ENCODE assay signal across 7 cellular contexts in genomic region chr21:8411139-8411671, GRCh38.
DNase-seq lines count a peak whose midpoint lies in the region; ATAC-seq and TF ChIP-seq lines count a peak whose summit lies in the region.
"Not testable (repeated sequence)": the region's sequence is repeated elsewhere in the genome, so short reads cannot be mapped to it uniquely, and the experiment has no call there.

No MANE protein-coding gene starts in this region.

- TF ChIP-seq CTCF in HCT116 (IDR thresholded peaks at IDR 0.05 in 2 of 3, conservative IDR thresholded peaks at IDR 0.05 in 1 of 3; ENCODE audit: borderline replicate concordance in 1 of 3, insufficient read depth in 1 of 3, low read depth in 2 of 3, low read length in 2 of 3); WTC11 (IDR thresholded peaks at IDR 0.05): not testable (repeated sequence)

- not testable (repeated sequence) for TF ChIP-seq RAD21 in HCT116 (IDR thresholded peaks at IDR 0.05; ENCODE audit: low read depth)

- not testable (repeated sequence) for DNase-seq in HCT116 (ENCODE audit: low read depth, low spot score); WTC11 (ENCODE audit: low spot score); activated naive CD4-positive, alpha-beta T cell treated with anti-CD3 and anti-CD28 coated beads, Interleukin-2, amount 50 U/mL, for 72 hours (ENCODE audit: low spot score in 2 of 2); right cardiac atrium; natural killer cell treated with Interleukin-12 subunit alpha and Interleukin-12 subunit beta and Interleukin-15 and Interleukin-18, amount 100 ng/mL, for 72 hours (ENCODE audit: low spot score); stimulated activated naive B cell treated with anti-CD40 and anti-IgM and Interleukin-4, amounts not matched to agents 10 μg/mL and 1 μg/mL and 100 μg/mL, for 72 hours

- not testable (repeated sequence) for H3K36me3 Mint-ChIP-seq in WTC11; natural killer cell treated with Interleukin-12 subunit alpha and Interleukin-12 subunit beta and Interleukin-15 and Interleukin-18, amount 100 ng/mL, for 72 hours; stimulated activated naive B cell treated with anti-CD40 and anti-IgM and Interleukin-4, amounts not matched to agents 10 μg/mL and 1 μg/mL and 100 μg/mL, for 72 hours
- peaks cover 0 to 10% of the 10 kb centered on the region in 2 donors for H3K36me3 Mint-ChIP-seq in activated naive CD4-positive, alpha-beta T cell treated with anti-CD3 and anti-CD28 coated beads, Interleukin-2, amount 50 U/mL, for 72 hours

- H3K9me3 Mint-ChIP-seq in WTC11; activated naive CD4-positive, alpha-beta T cell treated with anti-CD3 and anti-CD28 coated beads, Interleukin-2, amount 50 U/mL, for 72 hours; natural killer cell treated with Interleukin-12 subunit alpha and Interleukin-12 subunit beta and Interleukin-15 and Interleukin-18, amount 100 ng/mL, for 72 hours; stimulated activated naive B cell treated with anti-CD40 and anti-IgM and Interleukin-4, amounts not matched to agents 10 μg/mL and 1 μg/mL and 100 μg/mL, for 72 hours: not testable (repeated sequence)

- not testable (repeated sequence) for H3K36me3 ChIP-seq in HCT116 (ENCODE audit: control insufficient read depth in 1 of 2, insufficient read depth in 2 of 2, low read length in 2 of 2)

- not testable (repeated sequence) for H3K4me3 ChIP-seq in HCT116 (replicated peaks in 1 of 2; ENCODE audit: low read depth in 1 of 2, low read length in 2 of 2); right cardiac atrium (ENCODE audit: low read length)

- H3K27me3 ChIP-seq in HCT116 (ENCODE audit: insufficient read depth, low read length); right cardiac atrium (ENCODE audit: control insufficient read depth, insufficient read depth): not testable (repeated sequence)

- RAD21 ChIA-PET in HCT116 (lab: Charles Lee; ENCODE audit: low non-redundant PET in 1 of 2, low total read pairs in 2 of 2, uncharacterized antibody in 2 of 2, unreplicated experiment in 2 of 2) = not testable (repeated sequence)

- not testable (repeated sequence) for H3K4me3 Mint-ChIP-seq in WTC11; natural killer cell treated with Interleukin-12 subunit alpha and Interleukin-12 subunit beta and Interleukin-15 and Interleukin-18, amount 100 ng/mL, for 72 hours
- H3K4me3 Mint-ChIP-seq in stimulated activated naive B cell treated with anti-CD40 and anti-IgM and Interleukin-4, amounts not matched to agents 10 μg/mL and 1 μg/mL and 100 μg/mL, for 72 hours = peak overlapping the region; percentile 29 to 30

- not testable (repeated sequence) for BruUV-seq in HCT116 (replicated peaks; lab: Mats Ljungman, UMichigan)

- H3K27ac ChIP-seq in HCT116 (ENCODE audit: low read depth, low read length); right cardiac atrium (ENCODE audit: low read length): not testable (repeated sequence)

- ATAC-seq in HCT116 (peak; percentile 57), esophagus mucosa (peak; percentile 35), right cardiac atrium (peak; percentile 20 to 50)
- ATAC-seq in WTC11 = not testable (repeated sequence)
- peak; percentile 18 to 43 for ATAC-seq in activated naive CD4-positive, alpha-beta T cell treated with anti-CD3 and anti-CD28 coated beads, Interleukin-2, amount 50 U/mL, for 72 hours
- peak; percentile 27 to 52 for ATAC-seq in natural killer cell treated with Interleukin-12 subunit alpha and Interleukin-12 subunit beta and Interleukin-15 and Interleukin-18, amount 100 ng/mL, for 72 hours
- ATAC-seq in stimulated activated naive B cell treated with anti-CD40 and anti-IgM and Interleukin-4, amounts not matched to agents 10 μg/mL and 1 μg/mL and 100 μg/mL, for 72 hours (replicated peaks) = peak; percentile 20 to 47

- H3K4me2 ChIP-seq in HCT116 (ENCODE audit: low read length) = not testable (repeated sequence)

- TF ChIP-seq POLR2A in HCT116 (IDR thresholded peaks at IDR 0.05; ENCODE audit: borderline replicate concordance, extremely low read depth, insufficient read depth, insufficient read length) = not testable (repeated sequence)

- CTCF ChIA-PET in HCT116 (lab: Charles Lee); WTC11 (lab: Charles Lee): not testable (repeated sequence)

- H3K4me1 Mint-ChIP-seq in WTC11; natural killer cell treated with Interleukin-12 subunit alpha and Interleukin-12 subunit beta and Interleukin-15 and Interleukin-18, amount 100 ng/mL, for 72 hours (ENCODE audit: low read depth in 2 of 2); stimulated activated naive B cell treated with anti-CD40 and anti-IgM and Interleukin-4, amounts not matched to agents 10 μg/mL and 1 μg/mL and 100 μg/mL, for 72 hours: not testable (repeated sequence)

- POLR2A ChIA-PET in HCT116 (lab: Charles Lee); WTC11 (lab: Charles Lee): not testable (repeated sequence)

- H3K9me3 ChIP-seq in HCT116 (ENCODE audit: control insufficient read depth in 1 of 2, insufficient read depth in 1 of 2, low read depth in 1 of 2, low read length in 2 of 2); right cardiac atrium (ENCODE audit: control insufficient read depth, low read length): not testable (repeated sequence)

- no CpG with 5 or more reads among the region's 4 CpGs for WGBS in right cardiac atrium

- not testable (repeated sequence) for H3K9ac ChIP-seq in HCT116 (ENCODE audit: low read length)

- not testable (repeated sequence) for H3K27me3 Mint-ChIP-seq in WTC11 (ENCODE audit: low read depth); natural killer cell treated with Interleukin-12 subunit alpha and Interleukin-12 subunit beta and Interleukin-15 and Interleukin-18, amount 100 ng/mL, for 72 hours; stimulated activated naive B cell treated with anti-CD40 and anti-IgM and Interleukin-4, amounts not matched to agents 10 μg/mL and 1 μg/mL and 100 μg/mL, for 72 hours

- H3K79me2 ChIP-seq in HCT116 (ENCODE audit: insufficient read depth, low read length) = not testable (repeated sequence)

- not testable (repeated sequence) for H3K9me2 ChIP-seq in HCT116 (ENCODE audit: insufficient read depth)

- not testable (repeated sequence) for H3K4me1 ChIP-seq in HCT116 (ENCODE audit: control insufficient read depth in 1 of 2, insufficient read depth in 2 of 2, low read length in 2 of 2); right cardiac atrium (ENCODE audit: control insufficient read depth, insufficient read depth, low read length)

- intact Hi-C loops in HCT116 (cut with micrococcal nuclease); right cardiac atrium (cut with DNase I): not testable (repeated sequence)

- not testable (repeated sequence) for H4K20me1 ChIP-seq in HCT116 (ENCODE audit: insufficient read depth)

- H2AFZ ChIP-seq in HCT116 (ENCODE audit: low read depth, low read length, poor library complexity, severe bottlenecking) = not testable (repeated sequence)

- H3K27ac Mint-ChIP-seq in WTC11 = peak overlapping the region; percentile 83
- H3K27ac Mint-ChIP-seq in activated naive CD4-positive, alpha-beta T cell treated with anti-CD3 and anti-CD28 coated beads, Interleukin-2, amount 50 U/mL, for 72 hours = peak overlapping the region; percentile 86 to 96
- H3K27ac Mint-ChIP-seq in natural killer cell treated with Interleukin-12 subunit alpha and Interleukin-12 subunit beta and Interleukin-15 and Interleukin-18, amount 100 ng/mL, for 72 hours = peak overlapping the region; percentile 76 to 96
- H3K27ac Mint-ChIP-seq in stimulated activated naive B cell treated with anti-CD40 and anti-IgM and Interleukin-4, amounts not matched to agents 10 μg/mL and 1 μg/mL and 100 μg/mL, for 72 hours = peak overlapping the region; percentile 95
